ENCODE assay signal across 1 cellular context in genomic region chr10:110344622-110345021, GRCh38.
TF ChIP-seq lines count a peak whose summit lies in the region.

No MANE protein-coding gene starts in this region.

TF ChIP-seq in HEK293, 187 proteins besides CTCF, POLR2A, EP300 and RAD21 (continued from another document):
- TF ChIP-seq, protein P1, sequence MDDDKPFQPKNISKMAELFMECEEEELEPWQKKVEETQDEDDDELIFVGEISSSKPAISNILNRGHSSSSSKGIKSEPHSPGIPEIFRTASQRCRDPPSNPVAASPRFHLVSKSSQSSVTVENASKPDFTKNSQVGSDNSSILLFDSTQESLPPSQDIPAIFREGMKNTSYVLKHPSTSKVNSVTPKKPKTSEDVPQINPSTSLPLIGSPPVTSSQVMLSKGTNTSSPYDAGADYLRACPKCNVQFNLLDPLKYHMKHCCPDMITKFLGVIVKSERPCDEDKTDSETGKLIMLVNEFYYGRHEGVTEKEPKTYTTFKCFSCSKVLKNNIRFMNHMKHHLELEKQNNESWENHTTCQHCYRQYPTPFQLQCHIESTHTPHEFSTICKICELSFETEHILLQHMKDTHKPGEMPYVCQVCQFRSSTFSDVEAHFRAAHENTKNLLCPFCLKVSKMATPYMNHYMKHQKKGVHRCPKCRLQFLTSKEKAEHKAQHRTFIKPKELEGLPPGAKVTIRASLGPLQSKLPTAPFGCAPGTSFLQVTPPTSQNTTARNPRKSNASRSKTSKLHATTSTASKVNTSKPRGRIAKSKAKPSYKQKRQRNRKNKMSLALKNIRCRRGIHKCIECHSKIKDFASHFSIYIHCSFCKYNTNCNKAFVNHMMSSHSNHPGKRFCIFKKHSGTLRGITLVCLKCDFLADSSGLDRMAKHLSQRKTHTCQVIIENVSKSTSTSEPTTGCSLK (tag by site-specific recombination; IDR thresholded peaks at IDR 0.05): no peak
- TF ChIP-seq ZNF704 (tag by site-specific recombination; IDR thresholded peaks at IDR 0.05) (no peak), ZNF202 (tag by site-specific recombination; IDR thresholded peaks at IDR 0.05; ENCODE audit: borderline replicate concordance) (no peak), ZNF211 (tag by site-specific recombination; IDR thresholded peaks at IDR 0.05; ENCODE audit: low read depth) (no peak), ZNF664 (tag by site-specific recombination; IDR thresholded peaks at IDR 0.05) (no peak)
- TF ChIP-seq, protein P2, sequence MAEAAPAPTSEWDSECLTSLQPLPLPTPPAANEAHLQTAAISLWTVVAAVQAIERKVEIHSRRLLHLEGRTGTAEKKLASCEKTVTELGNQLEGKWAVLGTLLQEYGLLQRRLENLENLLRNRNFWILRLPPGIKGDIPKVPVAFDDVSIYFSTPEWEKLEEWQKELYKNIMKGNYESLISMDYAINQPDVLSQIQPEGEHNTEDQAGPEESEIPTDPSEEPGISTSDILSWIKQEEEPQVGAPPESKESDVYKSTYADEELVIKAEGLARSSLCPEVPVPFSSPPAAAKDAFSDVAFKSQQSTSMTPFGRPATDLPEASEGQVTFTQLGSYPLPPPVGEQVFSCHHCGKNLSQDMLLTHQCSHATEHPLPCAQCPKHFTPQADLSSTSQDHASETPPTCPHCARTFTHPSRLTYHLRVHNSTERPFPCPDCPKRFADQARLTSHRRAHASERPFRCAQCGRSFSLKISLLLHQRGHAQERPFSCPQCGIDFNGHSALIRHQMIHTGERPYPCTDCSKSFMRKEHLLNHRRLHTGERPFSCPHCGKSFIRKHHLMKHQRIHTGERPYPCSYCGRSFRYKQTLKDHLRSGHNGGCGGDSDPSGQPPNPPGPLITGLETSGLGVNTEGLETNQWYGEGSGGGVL (tag by site-specific recombination; IDR thresholded peaks at IDR 0.05): peak; percentile 43; the same call in 1 of the 2 replicates
